ENCODE assay signal across 20 cellular contexts in genomic region chr5:92890841-92891244, GRCh38.
"Had no signal": no experiment of that assay in that cellular context is flagged by ENCODE, and none has a peak within 500 bp of the region (broad histone marks: within the 10 kb centered on the region; RNA-seq: fewer than 3 reads in every experiment).

No MANE protein-coding gene starts in this region.

- H3K27ac ChIP-seq: brain microvascular endothelial cell, dorsolateral prefrontal cortex, prostate gland, sigmoid colon had no signal

- H3K9me3 ChIP-seq: prostate gland, sigmoid colon had no signal

- H3K36me3 ChIP-seq: brain microvascular endothelial cell, prostate gland, sigmoid colon had no signal

- H3K4me1 ChIP-seq: prostate gland, sigmoid colon had no signal

- H3K4me3 ChIP-seq: dorsolateral prefrontal cortex, prostate gland, sigmoid colon had no signal

- H3K27me3 ChIP-seq: brain microvascular endothelial cell, dorsolateral prefrontal cortex, sigmoid colon had no signal

- FAIRE-seq: endometrium, frontal cortex had no signal

- ATAC-seq: esophagus mucosa; left ventricle myocardium superior; natural killer cell treated with Interleukin-12 subunit alpha and Interleukin-12 subunit beta and Interleukin-15 and Interleukin-18, amount 100 ng/mL, for 72 hours had no signal

- DNase-seq: activated CD4-positive, alpha-beta T cell treated with anti-CD3 and anti-CD28 coated beads, Interleukin-2, amount 50 U/mL, for 1 hour; activated CD4-positive, CD25-positive, alpha-beta regulatory T cell; activated naive CD4-positive, alpha-beta T cell treated with anti-CD3 and anti-CD28 coated beads, Interleukin-2, amount 50 U/mL, for 16 hours; activated T-cell treated with anti-CD3 and anti-CD28 coated beads for 4 hours; amniotic stem cell; brain microvascular endothelial cell; dorsolateral prefrontal cortex; left ventricle myocardium superior; mesenchymal stem cell; nucleus accumbens; sigmoid colon; stimulated activated CD4-positive, alpha-beta T cell treated with anti-CD3 and anti-CD28 coated beads, Interleukin-12 subunit alpha, Interleukin-12 subunit beta, amount 100 ng/mL, for 4 hours; stimulated activated naive CD4-positive, alpha-beta T cell; substantia nigra; trophoblast cell had no signal
